Comparison of ENCODE assay signal across 21 cellular contexts in genomic region chr5:147849226-147849625, GRCh38. TPM values are rescaled to one million over a fixed set of nuclear protein-coding genes. Genes with fewer than 3 reads are reported as not detected.
DNase-seq lines count a peak whose midpoint lies in the region; TF ChIP-seq lines count a peak whose summit lies in the region.
"Had no signal": no experiment of that assay in that cellular context is flagged by ENCODE, and none has a peak within 500 bp of the region (broad histone marks: within the 10 kb centered on the region; RNA-seq: fewer than 3 reads in every experiment).

No MANE protein-coding gene starts in this region.

- H3K4me3 ChIP-seq in smooth muscle cell, result no peak overlapping the region
- no peak overlapping the region for H3K4me3 ChIP-seq in hepatocyte
- H3K4me3 ChIP-seq: A549, GM12878, HAP-1 had no signal

- no peaks in the 10 kb centered on the region for H3F3A ChIP-seq in smooth muscle cell (ENCODE audit: low read depth)

- no peak for TF ChIP-seq CTCF in smooth muscle cell (IDR thresholded peaks at IDR 0.05; ENCODE audit: borderline replicate concordance, insufficient read depth, poor library complexity, severe bottlenecking)
- TF ChIP-seq CTCF in hepatocyte (IDR thresholded peaks at IDR 0.05; ENCODE audit: poor library complexity), result no peak

- H3K4me2 ChIP-seq in smooth muscle cell (peak overlapping the region; percentile 25), hepatocyte (no peak overlapping the region)
- H3K4me2 ChIP-seq: A549 had no signal

- WGBS in smooth muscle cell (ENCODE audit: low lambda C conversion rate), result 46% methylated on average over 2 of the region's 2 CpGs
- 44% methylated on average over 2 of the region's 2 CpGs for WGBS in hepatocyte (ENCODE audit: low lambda C conversion rate, missing lambda C conversion rate)

- no peaks in the 10 kb centered on the region for H3K9me2 ChIP-seq in hepatocyte (replicated peaks; ENCODE audit: insufficient read depth)

- H3K9ac ChIP-seq in smooth muscle cell (ENCODE audit: low read depth), result no peak overlapping the region

- no peak overlapping the region for H3K27ac ChIP-seq in smooth muscle cell (ENCODE audit: low read depth)
- H3K27ac ChIP-seq in hepatocyte, result no peak overlapping the region
- H3K27ac ChIP-seq: A549 had no signal

- no peaks in the 10 kb centered on the region for H3K9me3 ChIP-seq in smooth muscle cell (replicated peaks; ENCODE audit: low read depth)
- H3K9me3 ChIP-seq in hepatocyte (ENCODE audit: low read depth), result no peaks in the 10 kb centered on the region
- H3K9me3 ChIP-seq: A549, Caco-2, HAP-1 had no signal

- H3K36me3 ChIP-seq in smooth muscle cell (ENCODE audit: low read depth), result no peaks in the 10 kb centered on the region
- H3K36me3 ChIP-seq in hepatocyte (replicated peaks; ENCODE audit: insufficient read depth, low read depth), result no peaks in the 10 kb centered on the region
- H3K36me3 ChIP-seq: HAP-1 had no signal

- H4K20me1 ChIP-seq in smooth muscle cell (ENCODE audit: low read depth) (no peaks in the 10 kb centered on the region), hepatocyte (ENCODE audit: insufficient read depth, poor library complexity, severe bottlenecking) (no peaks in the 10 kb centered on the region)

- H3K79me2 ChIP-seq in smooth muscle cell (ENCODE audit: low read depth), result no peaks in the 10 kb centered on the region
- H3K79me2 ChIP-seq in hepatocyte, result no peaks in the 10 kb centered on the region

- H3K4me1 ChIP-seq in smooth muscle cell (ENCODE audit: low read depth) (no peaks in the 10 kb centered on the region), hepatocyte (ENCODE audit: insufficient read depth) (no peaks in the 10 kb centered on the region)
- H3K4me1 ChIP-seq: A549, Caco-2, HAP-1 had no signal

- DNase-seq in ELF-1 (ENCODE audit: low read depth, low spot score), result peak; percentile 70
- DNase-seq in NCI-H226, result peak; percentile 71
- DNase-seq in islet precursor cell, result peak; percentile 81
- no peak for DNase-seq in smooth muscle cell (lab: John Stamatoyannopoulos, UW; ENCODE audit: unreplicated experiment)
- no peak for DNase-seq in CD1c-positive myeloid dendritic cell (ENCODE audit: extremely low spot score)
- DNase-seq in stimulated activated CD4-positive, alpha-beta T cell treated with anti-CD3 and anti-CD28 coated beads, Interleukin-2, amount 100 ng/mL, for 48 hours, result no peak
- no peak for DNase-seq in hepatocyte (ENCODE audit: low spot score)
- DNase-seq: ACHN; AML-193; C1 segment of cervical spinal cord; Caco-2; CD4-positive, CD25-positive, alpha-beta regulatory T cell; CD8-positive, alpha-beta T cell; DMS153; DND-41; GDM1; GOT3 had no signal

- H2AFZ ChIP-seq in smooth muscle cell (ENCODE audit: low read depth) (no peak overlapping the region), hepatocyte (no peak overlapping the region)

- H3K27me3 ChIP-seq in smooth muscle cell (ENCODE audit: low read depth), result peaks cover 59% of the 10 kb centered on the region
- H3K27me3 ChIP-seq in hepatocyte, result peaks cover 5% of the 10 kb centered on the region

RNA-seq across cellular contexts. Expression of gene SPINK1, which starts 17.8 kb away (rescaled TPM):
- 0.49 TPM in 1 of 2 replicates, not detected in the other for total RNA-seq in smooth muscle cell
- polyA plus RNA-seq in smooth muscle cell, result 0.69 and 5.3 TPM in 2 replicates
- 988 and 1,467 TPM in 2 replicates for total RNA-seq in hepatocyte
- polyA plus RNA-seq in hepatocyte, result 2,511 and 2,947 TPM in 2 replicates
- total RNA-seq: CD4-positive, CD25-positive, alpha-beta regulatory T cell; CD8-positive, alpha-beta T cell had no signal
- polyA plus RNA-seq: BJ; CD4-positive, CD25-positive, alpha-beta regulatory T cell; GM12878 had no signal

RNA-seq across cellular contexts. Expression of gene SCGB3A2, which starts 29.3 kb away (rescaled TPM):
- 2.3 and 2.7 TPM in 2 replicates for total RNA-seq in smooth muscle cell
- polyA plus RNA-seq in smooth muscle cell, result 3.9 and 13.2 TPM in 2 replicates
- 32.0 and 33.6 TPM in 2 replicates for total RNA-seq in hepatocyte
- polyA plus RNA-seq in hepatocyte, result 70.6 and 84.7 TPM in 2 replicates
- total RNA-seq: Caco-2; CD4-positive, CD25-positive, alpha-beta regulatory T cell; CD8-positive, alpha-beta T cell; GM12878 had no signal
- polyA plus RNA-seq: A549; BJ; CD4-positive, CD25-positive, alpha-beta regulatory T cell had no signal

RNA-seq across cellular contexts. Expression of gene C5orf46, which starts 57.1 kb away (rescaled TPM):
- total RNA-seq in smooth muscle cell (15.1 and 27.1 TPM in 2 replicates), hepatocyte (not detected in 2 replicates)
- polyA plus RNA-seq in smooth muscle cell (10.2 and 43.3 TPM in 2 replicates), hepatocyte (0.99 and 2.7 TPM in 2 replicates)
- total RNA-seq: Caco-2; CD4-positive, CD25-positive, alpha-beta regulatory T cell; CD8-positive, alpha-beta T cell; GM12878 had no signal
- polyA plus RNA-seq: A549; CD4-positive, CD25-positive, alpha-beta regulatory T cell; GM12878 had no signal

Comparison
In these comparisons a context has a peak if more than half of its experiments do, and no peak if none do; other contexts are left out.
1. DNase-seq: peak in ELF-1 (single experiment), NCI-H226 (single experiment) and islet precursor cell (single experiment); none in smooth muscle cell (single experiment), CD1c-positive myeloid dendritic cell (single experiment), stimulated activated CD4-positive, alpha-beta T cell treated with anti-CD3 and anti-CD28 coated beads, Interleukin-2, amount 100 ng/mL, for 48 hours (0 of 2) and hepatocyte (single experiment).
2. RNA of gene SPINK1, which starts 17.8 kb away (total RNA-seq): 988 to 1,467 TPM in hepatocyte; 0.49 TPM in smooth muscle cell; every median in the first group is over 100 times any median in the second.
3. RNA of gene C5orf46, which starts 57.1 kb away (total RNA-seq): 15.1 to 27.1 TPM in smooth muscle cell; not detected in hepatocyte; every median in the first group is over 10 times any median in the second.